In the genomic region with DNA sequence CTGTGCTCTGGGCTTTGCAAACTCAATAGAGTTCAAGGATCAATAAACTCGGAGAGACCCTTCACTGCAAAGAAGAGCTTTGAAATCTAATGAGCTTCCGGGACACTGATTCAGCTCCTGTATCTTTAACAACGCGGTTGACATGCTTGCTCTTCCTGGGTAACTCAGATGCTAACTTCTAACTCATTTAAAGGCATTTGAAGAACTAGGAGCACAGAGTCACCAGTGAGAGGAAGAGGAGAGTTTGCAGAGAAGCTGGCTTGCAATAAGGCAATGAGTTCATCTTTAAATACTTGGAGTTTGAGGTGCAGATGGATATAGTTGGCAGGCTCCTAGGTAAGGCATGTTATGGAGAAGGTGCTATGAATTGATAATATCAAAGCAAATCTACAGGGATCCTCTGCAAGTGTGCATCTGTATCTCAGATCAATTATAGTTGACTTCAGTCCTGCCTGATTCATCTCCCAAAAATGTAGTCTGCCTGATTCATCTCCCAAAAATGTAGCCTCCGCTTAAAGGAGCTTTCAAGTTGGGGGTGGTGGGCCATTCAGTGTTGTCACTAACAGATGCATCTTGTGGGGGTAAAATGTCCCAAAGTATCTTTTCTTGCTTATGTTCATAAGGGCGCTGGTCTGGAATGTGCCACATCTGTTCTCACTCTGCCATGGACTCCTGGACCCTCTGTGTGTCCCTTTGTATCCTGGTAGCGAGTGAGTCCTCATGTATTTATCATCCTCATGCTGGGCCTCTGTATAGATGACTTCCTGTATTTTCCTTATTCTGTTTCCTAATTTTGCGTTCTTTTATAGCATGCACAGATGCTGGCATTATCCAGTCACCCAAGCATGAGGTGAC, we compare ENCODE assay signal across 11 cellular contexts.
DNase-seq lines count a peak whose midpoint lies in the region; ATAC-seq, FAIRE-seq and TF ChIP-seq lines count a peak whose summit lies in the region.
"Had no signal": no experiment of that assay in that cellular context is flagged by ENCODE, and none has a peak within 500 bp of the region (broad histone marks: within the 10 kb centered on the region; RNA-seq: fewer than 3 reads in every experiment).

No MANE protein-coding gene starts in this region.

- H3K9ac ChIP-seq in IMR-90 (ENCODE audit: low read depth, low read length) (no peak overlapping the region), mesenchymal stem cell (ENCODE audit: low read length) (no peak overlapping the region)

- H3K27me3 Mint-ChIP-seq in CD8-positive, alpha-beta T cell (ENCODE audit: low read depth), result no peaks in the 10 kb centered on the region

- peak overlapping the region; percentile 96 for H4K91ac ChIP-seq in IMR-90 (ENCODE audit: insufficient read depth, low read depth, low read length)
- H4K91ac ChIP-seq in mesenchymal stem cell (ENCODE audit: low read length), result no peak overlapping the region

- peak overlapping the region; percentile 80; the same call in 2 of the 3 replicates for H2BK15ac ChIP-seq in IMR-90 (ENCODE audit: low read depth, low read length)
- H2BK15ac ChIP-seq in mesenchymal stem cell (ENCODE audit: low read depth, poor library complexity, severe bottlenecking), result no peak overlapping the region

- peak overlapping the region; percentile 69 for H2AFZ ChIP-seq in IMR-90 (replicated peaks; ENCODE audit: low read length, poor library complexity)
- peak overlapping the region; percentile 46 for H2AFZ ChIP-seq in mesenchymal stem cell (ENCODE audit: low read depth, low read length)

- ATAC-seq in CD8-positive, alpha-beta T cell, result no peak
- ATAC-seq in IMR-90 (ENCODE audit: low read depth), result peak; percentile 68
- no peak for ATAC-seq in HG02852 (IDR thresholded peaks at IDR 0.05; ENCODE audit: unreplicated experiment)

- CTCF ChIA-PET in CD8-positive, alpha-beta T cell (lab: Charles Lee), result interaction anchor here (0.9 to 2.4 kb wide), 6 partner anchors 19 to 83 kb away, joined by 3 to 10 read pairs (median 4); no protein-coding TSS in a partner anchor
- CTCF ChIA-PET in IMR-90 (lab: Yijun Ruan, JAX), result interaction anchor here (0.8 to 3.9 kb wide), 5 partner anchors 17 to 94 kb away, joined by 3 to 16 read pairs (median 3); no protein-coding TSS in a partner anchor

- H3K4me3 Mint-ChIP-seq in CD8-positive, alpha-beta T cell, result peak overlapping the region; percentile 19

- DNase-seq in CD8-positive, alpha-beta T cell, result no peak
- DNase-seq in IMR-90 (peak; percentile 85), astrocyte of the cerebellum (ENCODE audit: low read depth) (peak; percentile 53), mesenchymal stem cell (peak; percentile 81), small intestine (no peak), adrenal gland (no peak)
- DNase-seq in effector memory CD4-positive, alpha-beta T cell, result no peak
- DNase-seq: activated T-cell treated with anti-CD3 and anti-CD28 coated beads, Interleukin-2, amount 50 U/mL, for 72 hours; stimulated activated CD4-positive, alpha-beta T cell treated with anti-CD3 and anti-CD28 coated beads, Interleukin-1b, Interleukin-23, amount 100 ng/mL, for 48 hours had no signal

- intact Hi-C loops in CD8-positive, alpha-beta T cell (cut with DNase I, micrococcal nuclease), result no loop called here
- intact Hi-C loops in IMR-90 (cut with micrococcal nuclease) (no loop called here), adrenal gland (cut with DNase I) (no loop called here)

- H3K36me3 ChIP-seq in CD8-positive, alpha-beta T cell (ENCODE audit: insufficient read depth, low read length), result no peaks in the 10 kb centered on the region
- H3K36me3 ChIP-seq in IMR-90 (ENCODE audit: control insufficient read depth, insufficient read depth, low read length), result no peaks in the 10 kb centered on the region
- no peaks in the 10 kb centered on the region for H3K36me3 ChIP-seq in mesenchymal stem cell (ENCODE audit: control insufficient read depth in 1 of 2, insufficient read depth in 2 of 2, low read depth in 1 of 2, low read length in 2 of 2)
- no peaks in the 10 kb centered on the region for H3K36me3 ChIP-seq in effector memory CD4-positive, alpha-beta T cell (ENCODE audit: control insufficient read depth, insufficient read depth, low read length)
- H3K36me3 ChIP-seq in small intestine (ENCODE audit: control insufficient read depth in 2 of 2, insufficient read depth in 2 of 2, low read length in 2 of 2), result no peaks in the 10 kb centered on the region
- H3K36me3 ChIP-seq in adrenal gland (replicated peaks in 1 of 2), result no peaks in the 10 kb centered on the region
- H3K36me3 ChIP-seq: vagina had no signal

- H2BK5ac ChIP-seq in IMR-90 (ENCODE audit: low read depth, low read length, poor library complexity, severe bottlenecking), result peak overlapping the region; percentile 93
- no peak overlapping the region for H2BK5ac ChIP-seq in mesenchymal stem cell (ENCODE audit: low read depth, low read length, poor library complexity, severe bottlenecking)

- peaks cover 26% of the 10 kb centered on the region for H3K9me1 ChIP-seq in IMR-90 (ENCODE audit: insufficient read depth, low read length)

- H3K79me1 ChIP-seq in IMR-90 (ENCODE audit: low read depth in 1 of 2, low read length in 2 of 2) (no peaks in the 10 kb centered on the region), mesenchymal stem cell (replicated peaks; ENCODE audit: low read length, poor library complexity, severe bottlenecking) (no peaks in the 10 kb centered on the region)

- peak overlapping the region; percentile 98 for H3K4ac ChIP-seq in IMR-90 (ENCODE audit: low read depth, low read length)
- no peak overlapping the region for H3K4ac ChIP-seq in mesenchymal stem cell (ENCODE audit: low read depth in 1 of 2, low read length in 2 of 2)

- H3K4me3 ChIP-seq in CD8-positive, alpha-beta T cell (ENCODE audit: low read depth, low read length), result no peak overlapping the region
- H3K4me3 ChIP-seq in IMR-90 (ENCODE audit: insufficient read depth, low read depth, low read length) (no peak overlapping the region), astrocyte of the cerebellum (ENCODE audit: low read depth, low read length) (no peak overlapping the region), mesenchymal stem cell (ENCODE audit: insufficient read depth in 1 of 2, low read depth in 1 of 2, low read length in 2 of 2) (no peak overlapping the region), small intestine (ENCODE audit: low read depth in 1 of 2, low read length in 2 of 2) (no peak overlapping the region), adrenal gland (no peak overlapping the region)
- H3K4me3 ChIP-seq in effector memory CD4-positive, alpha-beta T cell (ENCODE audit: insufficient read depth, low read depth, low read length, poor library complexity, severe bottlenecking), result no peak overlapping the region
- H3K4me3 ChIP-seq: vagina had no signal

- peak overlapping the region; percentile 15 to 22 for H2BK12ac ChIP-seq in mesenchymal stem cell (ENCODE audit: low read length in 2 of 2)

- peak overlapping the region; percentile 58; the same call in 1 of the 2 replicates for H3K18ac ChIP-seq in IMR-90 (ENCODE audit: low read depth, low read length)
- no peak overlapping the region for H3K18ac ChIP-seq in mesenchymal stem cell (ENCODE audit: low read depth in 1 of 2, low read length in 2 of 2)

- peaks cover 45% of the 10 kb centered on the region for H3K4me1 Mint-ChIP-seq in CD8-positive, alpha-beta T cell (ENCODE audit: low read depth)

- H3K27ac Mint-ChIP-seq in CD8-positive, alpha-beta T cell, result no peak overlapping the region
- H3K27ac Mint-ChIP-seq: activated T-cell treated with anti-CD3 and anti-CD28 coated beads, Interleukin-2, amount 50 U/mL, for 72 hours had no signal

- no peaks in the 10 kb centered on the region for H3K9me3 ChIP-seq in CD8-positive, alpha-beta T cell (ENCODE audit: low read length)
- 0 out of 2 replicates have a peak, but pooled peaks cover 2% of the 10 kb centered on the region for H3K9me3 ChIP-seq in IMR-90 (ENCODE audit: control insufficient read depth, insufficient read depth, low read length)
- H3K9me3 ChIP-seq in mesenchymal stem cell (ENCODE audit: control insufficient read depth, low read length), result no peaks in the 10 kb centered on the region
- H3K9me3 ChIP-seq in effector memory CD4-positive, alpha-beta T cell (ENCODE audit: control insufficient read depth, low read length), result no peaks in the 10 kb centered on the region
- H3K9me3 ChIP-seq in small intestine (ENCODE audit: control insufficient read depth, low read depth), result no peaks in the 10 kb centered on the region
- H3K9me3 ChIP-seq in adrenal gland (replicated peaks in 1 of 3), result no peaks in the 10 kb centered on the region
- H3K9me3 ChIP-seq: vagina had no signal

- no peak for TF ChIP-seq CTCF in CD8-positive, alpha-beta T cell (IDR thresholded peaks at IDR 0.05)
- TF ChIP-seq CTCF in IMR-90 (conservative IDR thresholded peaks at IDR 0.05; ENCODE audit: low read depth, low read length) (no peak), astrocyte of the cerebellum (IDR thresholded peaks at IDR 0.05; ENCODE audit: low read depth, low read length, missing control alignments) (no peak), adrenal gland (IDR thresholded peaks at IDR 0.05) (no peak)

- in situ Hi-C loops in IMR-90 (cut with MboI; ENCODE audit: low sequenced_read_pairs), result no loop called here
- in situ Hi-C loops in astrocyte of the cerebellum (cut with HindIII; ENCODE audit: low sequenced_read_pairs), result no loop called here

- H3K4me2 ChIP-seq in IMR-90 (ENCODE audit: low read depth, low read length) (peak overlapping the region; percentile 66), mesenchymal stem cell (ENCODE audit: low read length, poor library complexity, severe bottlenecking) (no peak overlapping the region)

- H2BK120ac ChIP-seq in IMR-90 (ENCODE audit: low read depth, low read length) (peak overlapping the region; percentile 99), mesenchymal stem cell (ENCODE audit: low read depth, low read length) (no peak overlapping the region)

- peaks cover 14% of the 10 kb centered on the region for H3K4me1 ChIP-seq in CD8-positive, alpha-beta T cell (ENCODE audit: insufficient read depth, low read length)
- peaks cover 14% of the 10 kb centered on the region for H3K4me1 ChIP-seq in IMR-90 (ENCODE audit: control insufficient read depth, insufficient read depth, low read length)
- peaks cover 10% of the 10 kb centered on the region for H3K4me1 ChIP-seq in mesenchymal stem cell (ENCODE audit: control insufficient read depth, insufficient read depth, low read depth, low read length)
- H3K4me1 ChIP-seq in effector memory CD4-positive, alpha-beta T cell (ENCODE audit: control insufficient read depth, insufficient read depth, low read length, poor library complexity, severe bottlenecking), result peaks cover 21% of the 10 kb centered on the region
- no peaks in the 10 kb centered on the region for H3K4me1 ChIP-seq in small intestine (ENCODE audit: control insufficient read depth in 2 of 2, insufficient read depth in 1 of 2, low read depth in 1 of 2, low read length in 1 of 2)
- no peaks in the 10 kb centered on the region for H3K4me1 ChIP-seq in adrenal gland (replicated peaks in 1 of 2)
- H3K4me1 ChIP-seq: vagina had no signal

- no peak for TF ChIP-seq POLR2A in IMR-90 (IDR thresholded peaks at IDR 0.05; ENCODE audit: low read depth, low read length)
- TF ChIP-seq POLR2A in adrenal gland (IDR thresholded peaks at IDR 0.05), result no peak

- H4K8ac ChIP-seq in IMR-90 (ENCODE audit: low read depth in 2 of 2, low read length in 2 of 2) (peak overlapping the region; percentile 71 to 93), mesenchymal stem cell (ENCODE audit: low read length) (no peak overlapping the region)

- FAIRE-seq in small intestine (lab: Jason Lieb, UNC), result no peak

- no peak overlapping the region for H3K27ac ChIP-seq in CD8-positive, alpha-beta T cell (ENCODE audit: low read depth, low read length)
- H3K27ac ChIP-seq in IMR-90 (ENCODE audit: insufficient read depth, low read length) (peak overlapping the region; percentile 73), mesenchymal stem cell (ENCODE audit: low read length, poor library complexity, severe bottlenecking) (peak overlapping the region; percentile 77), small intestine (ENCODE audit: low read depth in 1 of 2, low read length in 1 of 2) (no peak overlapping the region), adrenal gland (no peak overlapping the region)
- no peak overlapping the region for H3K27ac ChIP-seq in effector memory CD4-positive, alpha-beta T cell (ENCODE audit: insufficient read depth, low read length, poor library complexity, severe bottlenecking)
- H3K27ac ChIP-seq: vagina had no signal

- 58% methylated on average over 2 of the region's 8 CpGs; no CpG with 5 or more reads in 1 of the 2 experiments for WGBS in IMR-90 (ENCODE audit: extremely low coverage in 2 of 2, insufficient read length in 1 of 2), 2 experiments
- 17% methylated on average over 8 of the region's 8 CpGs for WGBS in mesenchymal stem cell
- 74 to 92% (median 83%) methylated on average over 8 of the region's 8 CpGs for WGBS in small intestine, 3 donors
- WGBS in adrenal gland, 4 donors, result 65 to 72% (median 65%) methylated on average over 8 of the region's 8 CpGs

- no TSS peak for BruUV-seq in IMR-90 (replicated peaks; lab: Mats Ljungman, UMichigan)

- no peak for TF ChIP-seq RAD21 in IMR-90 (IDR thresholded peaks at IDR 0.05; ENCODE audit: low read length)

- peak overlapping the region; percentile 13 for H2AK9ac ChIP-seq in IMR-90 (replicated peaks; ENCODE audit: low read depth, low read length, poor library complexity)

- H3K27me3 ChIP-seq in CD8-positive, alpha-beta T cell (ENCODE audit: insufficient read depth, low read length), result no peaks in the 10 kb centered on the region
- H3K27me3 ChIP-seq in IMR-90 (ENCODE audit: control insufficient read depth, insufficient read depth, low read length), result no peaks in the 10 kb centered on the region
- no peaks in the 10 kb centered on the region for H3K27me3 ChIP-seq in mesenchymal stem cell (ENCODE audit: control insufficient read depth in 1 of 2, insufficient read depth in 1 of 2, low read length in 2 of 2)
- no peaks in the 10 kb centered on the region for H3K27me3 ChIP-seq in effector memory CD4-positive, alpha-beta T cell (replicated peaks; ENCODE audit: control insufficient read depth, insufficient read depth, low read length, poor library complexity, severe bottlenecking)
- no peaks in the 10 kb centered on the region for H3K27me3 ChIP-seq in small intestine (ENCODE audit: control insufficient read depth in 2 of 2, insufficient read depth in 2 of 2, low read length in 2 of 2)
- no peaks in the 10 kb centered on the region for H3K27me3 ChIP-seq in adrenal gland
- H3K27me3 ChIP-seq: vagina had no signal

- H3K23ac ChIP-seq in IMR-90 (ENCODE audit: low read depth, low read length) (peak overlapping the region; percentile 97), mesenchymal stem cell (ENCODE audit: low read length in 2 of 2) (no peak overlapping the region)

- dilution Hi-C loops in IMR-90 (cut with HindIII; ENCODE audit: low sequenced_read_pairs, unreplicated experiment), result no loop called here

- peak overlapping the region; percentile 63 for H4K5ac ChIP-seq in IMR-90 (ENCODE audit: low read depth, low read length)

- H2BK20ac ChIP-seq in IMR-90 (ENCODE audit: low read depth, low read length), result peak overlapping the region; percentile 98

- H3K14ac ChIP-seq in IMR-90 (replicated peaks; ENCODE audit: low read depth, low read length) (peak overlapping the region; percentile 92), mesenchymal stem cell (ENCODE audit: low read length in 2 of 2) (no peak overlapping the region)

- POLR2A ChIA-PET in CD8-positive, alpha-beta T cell (lab: Charles Lee), result no interaction called here
- POLR2A ChIA-PET in IMR-90 (lab: Charles Lee; ENCODE audit: unreplicated experiment), result interaction anchor here (0.6 kb wide), 1 partner anchor 22 kb away, joined by 5 read pairs; no protein-coding TSS in a partner anchor

- H3K36me3 Mint-ChIP-seq in CD8-positive, alpha-beta T cell, result no peaks in the 10 kb centered on the region

- H2AK5ac ChIP-seq in IMR-90 (ENCODE audit: low read depth, low read length) (peak overlapping the region; percentile 63; the same call in 1 of the 2 replicates), mesenchymal stem cell (ENCODE audit: low read length, severe bottlenecking) (no peak overlapping the region)

- H3K9me3 Mint-ChIP-seq in CD8-positive, alpha-beta T cell, result no peaks in the 10 kb centered on the region
- H3K9me3 Mint-ChIP-seq: activated T-cell treated with anti-CD3 and anti-CD28 coated beads, Interleukin-2, amount 50 U/mL, for 72 hours had no signal

- H4K20me1 ChIP-seq in IMR-90 (ENCODE audit: insufficient read depth, low read length), result no peaks in the 10 kb centered on the region

- H3K56ac ChIP-seq in IMR-90 (ENCODE audit: extremely low read depth, insufficient read depth, low read length), result peak overlapping the region; percentile 68

Comparison
In these comparisons a context has a peak if more than half of its experiments do, and no peak if none do; other contexts are left out.
1. DNase-seq: peak in IMR-90 (single experiment), astrocyte of the cerebellum (single experiment) and mesenchymal stem cell (single experiment); none in CD8-positive, alpha-beta T cell (0 of 7), effector memory CD4-positive, alpha-beta T cell (0 of 3), small intestine (single experiment) and adrenal gland (0 of 7).
2. H3K27ac ChIP-seq: peak in IMR-90 (single experiment) and mesenchymal stem cell (single experiment); none in CD8-positive, alpha-beta T cell (single experiment), effector memory CD4-positive, alpha-beta T cell (single experiment), small intestine (0 of 2) and adrenal gland (0 of 5).